17 cellular contexts compared by ENCODE assay signal in the genomic region with DNA sequence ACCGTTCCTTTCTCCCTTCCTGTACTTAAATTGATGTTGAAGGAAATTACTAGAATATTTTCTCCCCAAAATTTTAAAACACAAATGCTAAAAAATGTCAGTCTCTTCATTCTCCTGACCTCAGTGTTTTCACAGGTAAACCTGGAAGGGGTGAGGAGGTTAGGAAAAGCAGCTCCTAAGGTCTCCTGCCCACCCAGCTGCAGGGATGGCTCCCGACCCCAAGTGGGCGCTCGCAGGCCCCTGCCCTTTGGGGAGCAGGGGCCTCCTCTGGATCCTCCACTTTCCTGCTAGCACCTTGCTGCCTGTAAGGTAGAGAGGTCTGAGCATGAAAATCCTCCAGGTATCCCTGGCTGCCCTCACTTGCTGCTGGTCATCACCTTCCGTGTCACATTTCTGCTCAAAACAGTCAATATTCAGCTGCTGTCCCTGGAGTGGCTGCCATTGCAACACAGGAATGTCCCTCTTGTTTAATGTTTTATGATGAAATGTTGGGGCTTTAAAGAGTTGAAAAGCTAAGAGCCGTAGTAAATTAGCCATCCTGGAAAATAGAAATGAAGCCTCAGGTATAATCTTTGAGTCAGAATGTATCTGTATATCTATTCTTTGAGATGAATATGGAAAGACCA. TPM values are rescaled to one million over a fixed set of nuclear protein-coding genes. Genes with fewer than 3 reads are reported as not detected.
A peak's percentile ranks its signal among the peaks of the same experiment; 100 is the strongest.
DNase-seq lines count a peak whose midpoint lies in the region; ATAC-seq and TF ChIP-seq lines count a peak whose summit lies in the region.
"Had no signal": no experiment of that assay in that cellular context is flagged by ENCODE, and none has a peak within 500 bp of the region (broad histone marks: within the 10 kb centered on the region; RNA-seq: fewer than 3 reads in every experiment).

No MANE protein-coding gene starts in this region.

- no peak overlapping the region for H3K27ac Mint-ChIP-seq in effector memory CD8-positive, alpha-beta T cell

- H4K20me1 ChIP-seq in HCT116 (ENCODE audit: insufficient read depth) = no peaks in the 10 kb centered on the region
- H4K20me1 ChIP-seq: BLaER1 had no signal

- RAD21 ChIA-PET in HCT116 (lab: Charles Lee; ENCODE audit: low non-redundant PET in 1 of 2, low total read pairs in 2 of 2, uncharacterized antibody in 2 of 2, unreplicated experiment in 2 of 2) = no interaction called here

- DNase-seq in HCT116 (ENCODE audit: low read depth, low spot score) (no peak), adipocyte (ENCODE audit: low read depth) (no peak), right lobe of liver (peak in 2 of 3 donors; percentile 58 to 75), NAMALWA (ENCODE audit: low spot score) (no peak)
- DNase-seq in effector memory CD8-positive, alpha-beta T cell = no peak
- DNase-seq: islet precursor cell, NCI-H2029 treated with DMSO at 0.1 percent for 48 hours, NCI-H524 treated with DMSO at 0.1 percent for 48 hours, upper lobe of right lung had no signal

- H3K4me3 ChIP-seq in HCT116 (replicated peaks in 1 of 2; ENCODE audit: low read depth in 1 of 2, low read length in 2 of 2) = no peak overlapping the region
- H3K4me3 ChIP-seq in adipocyte (ENCODE audit: low read length) = no peak overlapping the region
- H3K4me3 ChIP-seq in right lobe of liver = no peak overlapping the region
- H3K4me3 ChIP-seq in subcutaneous abdominal adipose tissue (ENCODE audit: low read depth in 1 of 5, low read length in 5 of 5) = no peak overlapping the region
- H3K4me3 ChIP-seq: BLaER1, PC-9, prostate gland, upper lobe of right lung had no signal

- TF ChIP-seq POLR2A in HCT116 (IDR thresholded peaks at IDR 0.05; ENCODE audit: borderline replicate concordance, extremely low read depth, insufficient read depth, insufficient read length) (no peak), right lobe of liver (IDR thresholded peaks at IDR 0.05) (no peak)

- no peaks in the 10 kb centered on the region for H3K79me2 ChIP-seq in HCT116 (ENCODE audit: insufficient read depth, low read length)

- 53% methylated on average over 5 of the region's 6 CpGs for WGBS in right lobe of liver (ENCODE audit: insufficient coverage, low coverage, low lambda C conversion rate, missing lambda C conversion rate)

- H3K9me3 ChIP-seq in HCT116 (ENCODE audit: control insufficient read depth in 1 of 2, insufficient read depth in 1 of 2, low read depth in 1 of 2, low read length in 2 of 2) (no peaks in the 10 kb centered on the region), adipocyte (ENCODE audit: control insufficient read depth, low read length) (no peaks in the 10 kb centered on the region), right lobe of liver (no peaks in the 10 kb centered on the region), subcutaneous abdominal adipose tissue (ENCODE audit: control insufficient read depth in 5 of 5, low read length in 5 of 5) (no peaks in the 10 kb centered on the region)
- H3K9me3 ChIP-seq: BLaER1, prostate gland, upper lobe of right lung had no signal

- BruUV-seq in HCT116 (replicated peaks; lab: Mats Ljungman, UMichigan) = no TSS peak

- H3K4me1 ChIP-seq in HCT116 (ENCODE audit: control insufficient read depth in 1 of 2, insufficient read depth in 2 of 2, low read length in 2 of 2) (peaks cover 29 to 42% of the 10 kb centered on the region in 2 experiments), adipocyte (ENCODE audit: control insufficient read depth, insufficient read depth, low read length) (peaks cover 58% of the 10 kb centered on the region), right lobe of liver (peaks cover 0 to 45% (median 23%) of the 10 kb centered on the region in 4 donors), subcutaneous abdominal adipose tissue (ENCODE audit: control insufficient read depth in 5 of 5, insufficient read depth in 5 of 5, low read length in 5 of 5) (peaks cover 13 to 70% (median 59%) of the 10 kb centered on the region in 5 donors)

- H3K36me3 ChIP-seq in HCT116 (ENCODE audit: control insufficient read depth in 1 of 2, insufficient read depth in 2 of 2, low read length in 2 of 2) (peaks cover 14 to 37% of the 10 kb centered on the region in 2 experiments; a peak in 3 of 4 replicates), adipocyte (ENCODE audit: control insufficient read depth, insufficient read depth, low read length, severe bottlenecking) (peaks cover 24% of the 10 kb centered on the region), right lobe of liver (peaks cover 0 to 12% (median 0%) of the 10 kb centered on the region in 4 donors), subcutaneous abdominal adipose tissue (ENCODE audit: control insufficient read depth in 5 of 5, insufficient read depth in 5 of 5, low read length in 5 of 5) (peaks cover 0 to 33% (median 31%) of the 10 kb centered on the region in 5 donors)
- H3K36me3 ChIP-seq: prostate gland had no signal

- intact Hi-C loops in HCT116 (cut with micrococcal nuclease) (no loop called here), right lobe of liver (cut with DNase I) (loop anchor here in 1 of 2 donors (10.0 kb wide), 2 partner anchors 61 to 131 kb away; no protein-coding TSS in a partner anchor)

- no peaks in the 10 kb centered on the region for H3K9me3 Mint-ChIP-seq in effector memory CD8-positive, alpha-beta T cell
- H3K9me3 Mint-ChIP-seq: activated naive CD4-positive, alpha-beta T cell treated with anti-CD3 and anti-CD28 coated beads, Interleukin-2, amount 50 U/mL, for 72 hours had no signal

- no peaks in the 10 kb centered on the region for H3K9me2 ChIP-seq in HCT116 (ENCODE audit: insufficient read depth)

- no peak overlapping the region for H2AFZ ChIP-seq in HCT116 (ENCODE audit: low read depth, low read length, poor library complexity, severe bottlenecking)
- H2AFZ ChIP-seq: PC-9 had no signal

- H3K27ac ChIP-seq in HCT116 (ENCODE audit: low read depth, low read length) (0 out of 2 replicates have a peak overlapping the region, but pooled peaks have one; percentile 19), right lobe of liver (peak overlapping the region; percentile 97 to 99 (median 98)), subcutaneous abdominal adipose tissue (ENCODE audit: low read depth, low read length) (peak overlapping the region; percentile 94)
- H3K27ac ChIP-seq: BLaER1 had no signal

- TF ChIP-seq RAD21 in HCT116 (IDR thresholded peaks at IDR 0.05; ENCODE audit: low read depth) = no peak

- H3K27me3 Mint-ChIP-seq in effector memory CD8-positive, alpha-beta T cell = no peaks in the 10 kb centered on the region

- POLR2A ChIA-PET in HCT116 (lab: Charles Lee) = interaction anchor here (2.5 kb wide), 1 partner anchor 10 kb away, joined by 20 read pairs; a partner anchor contains a TSS

- CTCF ChIA-PET in HCT116 (lab: Charles Lee) = interaction anchor here (2.6 kb wide), 1 partner anchor 12 kb away, joined by 22 read pairs; a partner anchor contains a TSS

- peaks cover 11 to 12% of the 10 kb centered on the region in 2 donors for H3K4me1 Mint-ChIP-seq in effector memory CD8-positive, alpha-beta T cell (ENCODE audit: low read depth in 2 of 2)

- H3K27me3 ChIP-seq in HCT116 (ENCODE audit: insufficient read depth, low read length) (no peaks in the 10 kb centered on the region), adipocyte (replicated peaks; ENCODE audit: control insufficient read depth, insufficient read depth, low read length) (no peaks in the 10 kb centered on the region), right lobe of liver (no peaks in the 10 kb centered on the region), subcutaneous abdominal adipose tissue (ENCODE audit: control insufficient read depth in 5 of 5, insufficient read depth in 4 of 5, low read length in 5 of 5) (no peaks in the 10 kb centered on the region)
- H3K27me3 ChIP-seq: BLaER1, upper lobe of right lung had no signal

- no peak overlapping the region for H3K4me3 Mint-ChIP-seq in effector memory CD8-positive, alpha-beta T cell

- ATAC-seq in HCT116 (no peak), right lobe of liver (peak; percentile 0 to 19 (median 8)), HG03108 (IDR thresholded peaks at IDR 0.05; ENCODE audit: unreplicated experiment) (no peak)
- ATAC-seq in effector memory CD8-positive, alpha-beta T cell (replicated peaks) = no peak
- ATAC-seq: activated CD4-positive, CD25-positive, alpha-beta regulatory T cell treated with anti-CD3 and anti-CD28 coated beads, Interleukin-2, amount 50 U/mL, for 24 hours; activated naive CD4-positive, alpha-beta T cell treated with anti-CD3 and anti-CD28 coated beads, Interleukin-2, amount 50 U/mL, for 72 hours; upper lobe of right lung had no signal

- H3K9ac ChIP-seq in HCT116 (ENCODE audit: low read length) (0 out of 2 replicates have a peak overlapping the region, but pooled peaks have one; percentile 17), adipocyte (ENCODE audit: low read length) (peak overlapping the region; percentile 21), subcutaneous abdominal adipose tissue (ENCODE audit: low read length in 5 of 5) (peak overlapping the region in 1 of 5 donors; percentile 54)
- H3K9ac ChIP-seq: BLaER1 had no signal

- no peak for TF ChIP-seq CTCF in HCT116 (IDR thresholded peaks at IDR 0.05 in 2 of 3, conservative IDR thresholded peaks at IDR 0.05 in 1 of 3; ENCODE audit: borderline replicate concordance in 1 of 3, insufficient read depth in 1 of 3, low read depth in 2 of 3, low read length in 2 of 3)
- peak in 3 of 4 donors; percentile 4 to 24 (median 5) for TF ChIP-seq CTCF in right lobe of liver (IDR thresholded peaks at IDR 0.05)

- peaks cover 4% of the 10 kb centered on the region for H3K36me3 Mint-ChIP-seq in effector memory CD8-positive, alpha-beta T cell (ENCODE audit: insufficient read depth)

- no peak overlapping the region for H3K4me2 ChIP-seq in HCT116 (ENCODE audit: low read length)
- H3K4me2 ChIP-seq: BLaER1 had no signal

TF ChIP-seq in HCT116, 20 proteins besides CTCF, POLR2A, EP300 and RAD21 (continues in another document):
- TF ChIP-seq EGR1 (IDR thresholded peaks at IDR 0.05; ENCODE audit: low read depth) (no peak), EZH2 (IDR thresholded peaks at IDR 0.05) (no peak), JUND (IDR thresholded peaks at IDR 0.05) (no peak), SIN3A (IDR thresholded peaks at IDR 0.05; ENCODE audit: low read depth) (no peak), ELF1 (IDR thresholded peaks at IDR 0.05; ENCODE audit: borderline replicate concordance, low read depth) (no peak), SRF (IDR thresholded peaks at IDR 0.05; ENCODE audit: low read depth) (no peak), CBX3 (IDR thresholded peaks at IDR 0.05; ENCODE audit: low read depth) (no peak)

RNA-seq across cellular contexts. Expression of a gene that starts 10.9 kb away (rescaled TPM):
- total RNA-seq in HCT116 (2021; ENCODE audit: unreplicated experiment) (2,554 TPM), right lobe of liver (100 to 1,000 TPM; 183 to 566 (median 345) TPM)
- 1,463 and 1,823 TPM in 2 replicates for polyA plus RNA-seq in HCT116 (2012)

RNA-seq across cellular contexts. Expression of a gene that starts 12.6 kb away (rescaled TPM):
- total RNA-seq in HCT116 (2021; ENCODE audit: unreplicated experiment) (67.6 TPM), right lobe of liver (10 to 100 TPM; 27.4 to 51.3 (median 31.4) TPM)
- polyA plus RNA-seq in HCT116 (2012) = 60.2 and 73.6 TPM in 2 replicates

RNA-seq across cellular contexts. Expression of a gene that starts 19.3 kb away (rescaled TPM):
- total RNA-seq in HCT116 (2021; ENCODE audit: unreplicated experiment) (not detected), right lobe of liver (not detected)
- polyA plus RNA-seq in HCT116 (2012) = 0.13 TPM in 1 of 2 replicates, not detected in the other
- total RNA-seq: activated naive CD4-positive, alpha-beta T cell treated with anti-CD3 and anti-CD28 coated beads, Interleukin-2, amount 50 U/mL, for 72 hours; cerebellum; PC-9; prostate gland had no signal

RNA-seq across cellular contexts. Expression of a gene that starts 21.3 kb away (rescaled TPM):
- total RNA-seq in HCT116 (2021; ENCODE audit: unreplicated experiment) = 50.5 TPM
- polyA plus RNA-seq in HCT116 (2012) = 35.2 and 47.5 TPM in 2 replicates
- total RNA-seq in right lobe of liver = 10 to 100 TPM; 15.1 to 29.0 (median 20.9) TPM

RNA-seq across cellular contexts. Expression of a gene that starts 29.3 kb away (rescaled TPM):
- total RNA-seq in HCT116 (2021; ENCODE audit: unreplicated experiment) = 7.6 TPM
- polyA plus RNA-seq in HCT116 (2012) = 6.2 and 8.2 TPM in 2 replicates
- 10 to 100 TPM in 3 of 6 experiments, 1 to 10 TPM in 3; 2.5 to 30.2 (median 10.8) TPM for total RNA-seq in right lobe of liver

Comparison
In these comparisons a context has a peak if more than half of its experiments do, and no peak if none do; other contexts are left out.
1. ATAC-seq: peak in right lobe of liver (4 of 4); none in HCT116 (single experiment), HG03108 (single experiment) and effector memory CD8-positive, alpha-beta T cell (single experiment).
2. DNase-seq: peak in right lobe of liver (2 of 3); none in HCT116 (single experiment), adipocyte (single experiment), effector memory CD8-positive, alpha-beta T cell (0 of 3) and NAMALWA (single experiment).
3. H3K27ac ChIP-seq: peak in every context shown above with its lines; median percentile 98 in right lobe of liver; 94 in subcutaneous abdominal adipose tissue; 19 in HCT116.
4. CTCF ChIP-seq: peak in right lobe of liver (3 of 4); none in HCT116 (0 of 3).